In the genomic region with DNA sequence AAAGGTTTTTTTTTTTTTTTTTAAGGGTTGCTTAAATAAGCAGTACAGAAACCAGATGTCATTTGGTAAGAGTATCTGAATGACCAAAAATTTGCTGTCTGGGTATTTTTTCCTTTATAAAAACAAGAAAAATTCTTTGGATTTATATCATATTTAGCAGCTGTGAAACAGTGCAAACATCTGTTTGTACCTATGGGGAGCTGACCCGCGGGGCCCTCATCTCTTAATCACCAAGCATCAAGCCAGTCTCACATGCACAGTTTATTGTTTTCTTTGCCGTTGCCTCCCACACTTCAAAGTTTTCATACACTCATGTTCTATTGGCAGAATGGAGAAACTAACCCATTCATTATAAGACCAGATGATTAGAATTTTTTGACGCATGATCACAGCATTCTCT, we compare ENCODE assay signal across 20 cellular contexts.
DNase-seq lines count a peak whose midpoint lies in the region; ATAC-seq and TF ChIP-seq lines count a peak whose summit lies in the region.
"Had no signal": no experiment of that assay in that cellular context is flagged by ENCODE, and none has a peak within 500 bp of the region (broad histone marks: within the 10 kb centered on the region; RNA-seq: fewer than 3 reads in every experiment).

No MANE protein-coding gene starts in this region.

- H3K9ac ChIP-seq in IMR-90 (ENCODE audit: low read depth, low read length): no peak overlapping the region

- no peak overlapping the region for H2BK15ac ChIP-seq in IMR-90 (ENCODE audit: low read depth, low read length)

- in situ Hi-C loops in IMR-90 (cut with MboI; ENCODE audit: low sequenced_read_pairs): no loop called here

- DNase-seq in IMR-90: no peak
- DNase-seq in dedifferentiated amniotic fluid mesenchymal stem cell (ENCODE audit: extremely low spot score): peak; percentile 27
- peak; percentile 13 to 54 for DNase-seq in foreskin fibroblast
- DNase-seq in smooth muscle cell of the brain vasculature (ENCODE audit: low read depth, low spot score): peak; percentile 33
- DNase-seq in GM03348 (ENCODE audit: low spot score): no peak
- DNase-seq in LoVo (ENCODE audit: low spot score): no peak
- DNase-seq: BE2C; CD4-positive, alpha-beta memory T cell; DMS79 treated with DMSO at 0.1 percent for 48 hours; KG1; NCI-H1092; NCI-H146; NCI-H2081 treated with DMSO at 0.1 percent for 48 hours; NCI-H510A; NCI-H82; PC-9 had no signal

- no peak overlapping the region for H4K8ac ChIP-seq in IMR-90 (ENCODE audit: low read depth in 2 of 2, low read length in 2 of 2)

- POLR2A ChIA-PET in IMR-90 (lab: Charles Lee; ENCODE audit: unreplicated experiment): no interaction called here

- no peak overlapping the region for H2AFZ ChIP-seq in IMR-90 (replicated peaks; ENCODE audit: low read length, poor library complexity)
- H2AFZ ChIP-seq: GM23338, PC-9 had no signal

- TF ChIP-seq POLR2A in IMR-90 (IDR thresholded peaks at IDR 0.05; ENCODE audit: low read depth, low read length): no peak

- H4K20me1 ChIP-seq in IMR-90 (ENCODE audit: insufficient read depth, low read length): no peaks in the 10 kb centered on the region

- WGBS in IMR-90 (ENCODE audit: extremely low coverage in 2 of 2, insufficient read length in 1 of 2), 2 experiments: 0% methylated on average over 3 of the region's 4 CpGs; no CpG with 5 or more reads in 1 of the 2 experiments

- no peaks in the 10 kb centered on the region for H3K9me3 ChIP-seq in IMR-90 (ENCODE audit: control insufficient read depth, insufficient read depth, low read length)
- H3K9me3 ChIP-seq: BE2C had no signal

- H2AK9ac ChIP-seq in IMR-90 (replicated peaks; ENCODE audit: low read depth, low read length, poor library complexity): no peak overlapping the region

- no peak overlapping the region for H3K23ac ChIP-seq in IMR-90 (ENCODE audit: low read depth, low read length)

- intact Hi-C loops in IMR-90 (cut with micrococcal nuclease): loop anchor here (5.0 kb wide), 1 partner anchor 138 kb away; no protein-coding TSS in a partner anchor

- no peak overlapping the region for H4K5ac ChIP-seq in IMR-90 (ENCODE audit: low read depth, low read length)

- H4K91ac ChIP-seq in IMR-90 (ENCODE audit: insufficient read depth, low read depth, low read length): no peak overlapping the region

- H2BK20ac ChIP-seq in IMR-90 (ENCODE audit: low read depth, low read length): no peak overlapping the region

- no peaks in the 10 kb centered on the region for H3K79me1 ChIP-seq in IMR-90 (ENCODE audit: low read depth in 1 of 2, low read length in 2 of 2)

- peaks cover 2% of the 10 kb centered on the region; the same call in 1 of the 2 replicates for H3K27me3 ChIP-seq in IMR-90 (ENCODE audit: control insufficient read depth, insufficient read depth, low read length)
- H3K27me3 ChIP-seq: BE2C had no signal

- peak overlapping the region; percentile 5; the same call in 1 of the 2 replicates for H3K4me2 ChIP-seq in IMR-90 (ENCODE audit: low read depth, low read length)
- H3K4me2 ChIP-seq: GM23338, PC-9 had no signal

- no peak overlapping the region for H2BK120ac ChIP-seq in IMR-90 (ENCODE audit: low read depth, low read length)

- H2BK5ac ChIP-seq in IMR-90 (ENCODE audit: low read depth, low read length, poor library complexity, severe bottlenecking): no peak overlapping the region

- peaks cover 3% of the 10 kb centered on the region; the same call in 1 of the 2 replicates for H3K4me1 ChIP-seq in IMR-90 (ENCODE audit: control insufficient read depth, insufficient read depth, low read length)
- H3K4me1 ChIP-seq: BE2C had no signal

- H3K14ac ChIP-seq in IMR-90 (replicated peaks; ENCODE audit: low read depth, low read length): no peak overlapping the region

- no peaks in the 10 kb centered on the region for H3K9me1 ChIP-seq in IMR-90 (ENCODE audit: insufficient read depth, low read length)

- dilution Hi-C loops in IMR-90 (cut with HindIII; ENCODE audit: low sequenced_read_pairs, unreplicated experiment): no loop called here

- no peak overlapping the region; the same call in 1 of the 2 replicates for H3K18ac ChIP-seq in IMR-90 (ENCODE audit: low read depth, low read length)

- H3K4me3 ChIP-seq in IMR-90 (ENCODE audit: insufficient read depth, low read depth, low read length) (no peak overlapping the region), foreskin fibroblast (ENCODE audit: low read depth in 1 of 2, low read length in 2 of 2) (no peak overlapping the region)
- H3K4me3 ChIP-seq: GM12878, GM23338, PC-9 had no signal

- no peaks in the 10 kb centered on the region for H3K36me3 ChIP-seq in IMR-90 (ENCODE audit: control insufficient read depth, insufficient read depth, low read length)
- H3K36me3 ChIP-seq: BE2C had no signal

- TF ChIP-seq CTCF in IMR-90 (conservative IDR thresholded peaks at IDR 0.05; ENCODE audit: low read depth, low read length): no peak
- TF ChIP-seq CTCF in foreskin fibroblast (IDR thresholded peaks at IDR 0.05; ENCODE audit: low read depth, low read length): no peak

- ATAC-seq in IMR-90 (ENCODE audit: low read depth) (peak; percentile 68), HG03175 (IDR thresholded peaks at IDR 0.05; ENCODE audit: unreplicated experiment) (no peak)
- ATAC-seq: GM12878, GM23338, HCT116 had no signal

- CTCF ChIA-PET in IMR-90 (lab: Yijun Ruan, JAX): no interaction called here

- H3K56ac ChIP-seq in IMR-90 (ENCODE audit: extremely low read depth, insufficient read depth, low read length): no peak overlapping the region

- no peak for TF ChIP-seq RAD21 in IMR-90 (IDR thresholded peaks at IDR 0.05; ENCODE audit: low read length)

- no peak overlapping the region for H3K4ac ChIP-seq in IMR-90 (ENCODE audit: low read depth, low read length)

- H2AK5ac ChIP-seq in IMR-90 (ENCODE audit: low read depth, low read length): no peak overlapping the region

- no TSS peak for BruUV-seq in IMR-90 (replicated peaks; lab: Mats Ljungman, UMichigan)

- peak overlapping the region; percentile 13; the same call in 1 of the 2 replicates for H3K27ac ChIP-seq in IMR-90 (ENCODE audit: insufficient read depth, low read length)
- H3K27ac ChIP-seq: PC-9 had no signal

TF ChIP-seq in IMR-90, 13 proteins besides CTCF, POLR2A, EP300 and RAD21:
- TF ChIP-seq RCOR1 (IDR thresholded peaks at IDR 0.05; ENCODE audit: insufficient replicate concordance, low read length) (no peak), RFX5 (IDR thresholded peaks at IDR 0.05; ENCODE audit: low read depth, low read length) (no peak), CHD1 (IDR thresholded peaks at IDR 0.05; ENCODE audit: low read depth, low read length) (no peak), BHLHE40 (IDR thresholded peaks at IDR 0.05; ENCODE audit: low read depth, low read length) (no peak), NFE2L2 (IDR thresholded peaks at IDR 0.05; ENCODE audit: low read depth, low read length) (no peak), MAFK (IDR thresholded peaks at IDR 0.05; ENCODE audit: low read depth, low read length) (no peak), FOS (IDR thresholded peaks at IDR 0.05; ENCODE audit: low read depth, low read length) (no peak), USF2 (IDR thresholded peaks at IDR 0.05; ENCODE audit: low read depth, low read length) (no peak), CEBPB (IDR thresholded peaks at IDR 0.05; ENCODE audit: low read depth, low read length) (no peak), MXI1 (IDR thresholded peaks at IDR 0.05; ENCODE audit: borderline replicate concordance, low read depth, low read length) (no peak), SMC3 (IDR thresholded peaks at IDR 0.05; ENCODE audit: low read depth, low read length) (no peak), MAZ (IDR thresholded peaks at IDR 0.05; ENCODE audit: borderline replicate concordance, low read depth, low read length) (no peak)
- TF ChIP-seq, protein P1, sequence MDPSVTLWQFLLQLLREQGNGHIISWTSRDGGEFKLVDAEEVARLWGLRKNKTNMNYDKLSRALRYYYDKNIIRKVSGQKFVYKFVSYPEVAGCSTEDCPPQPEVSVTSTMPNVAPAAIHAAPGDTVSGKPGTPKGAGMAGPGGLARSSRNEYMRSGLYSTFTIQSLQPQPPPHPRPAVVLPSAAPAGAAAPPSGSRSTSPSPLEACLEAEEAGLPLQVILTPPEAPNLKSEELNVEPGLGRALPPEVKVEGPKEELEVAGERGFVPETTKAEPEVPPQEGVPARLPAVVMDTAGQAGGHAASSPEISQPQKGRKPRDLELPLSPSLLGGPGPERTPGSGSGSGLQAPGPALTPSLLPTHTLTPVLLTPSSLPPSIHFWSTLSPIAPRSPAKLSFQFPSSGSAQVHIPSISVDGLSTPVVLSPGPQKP (IDR thresholded peaks at IDR 0.05; ENCODE audit: borderline replicate concordance, low read depth, low read length): no peak

Comparison
In these comparisons a context has a peak if more than half of its experiments do, and no peak if none do; other contexts are left out.
1. DNase-seq: peak in dedifferentiated amniotic fluid mesenchymal stem cell (single experiment), foreskin fibroblast (2 of 2) and smooth muscle cell of the brain vasculature (single experiment); none in IMR-90 (single experiment), GM03348 (single experiment) and LoVo (single experiment).